19 cellular contexts compared by ENCODE assay signal in genomic region chr3:58230876-58231552, GRCh38. TPM values are rescaled to one million over a fixed set of nuclear protein-coding genes. Genes with fewer than 3 reads are reported as not detected.
DNase-seq lines count a peak whose midpoint lies in the region; ATAC-seq, FAIRE-seq and TF ChIP-seq lines count a peak whose summit lies in the region.
"Had no signal": no experiment of that assay in that cellular context is flagged by ENCODE, and none has a peak within 500 bp of the region (broad histone marks: within the 10 kb centered on the region; RNA-seq: fewer than 3 reads in every experiment).

No MANE protein-coding gene starts in this region.

- intact Hi-C loops in pancreas (cut with DNase I) = no loop called here
- intact Hi-C loops in Calu3 (cut with micrococcal nuclease; ENCODE audit: unreplicated experiment) = no loop called here

- 0% methylated on average over 1 of the region's 1 CpG for WGBS in mesenchymal stem cell
- WGBS in upper lobe of left lung, 2 donors = 0 to 13% methylated on average over 1 of the region's 1 CpG
- WGBS in pancreas, 2 donors = 19 to 48% methylated on average over 1 of the region's 1 CpG

- no peak overlapping the region for H3K23ac ChIP-seq in mesenchymal stem cell (ENCODE audit: low read length in 2 of 2)

- H3K36me3 ChIP-seq in BLaER1 = no peaks in the 10 kb centered on the region
- no peaks in the 10 kb centered on the region for H3K36me3 ChIP-seq in mesenchymal stem cell (ENCODE audit: control insufficient read depth in 1 of 2, insufficient read depth in 2 of 2, low read depth in 1 of 2, low read length in 2 of 2)
- no peaks in the 10 kb centered on the region for H3K36me3 ChIP-seq in upper lobe of left lung
- H3K36me3 ChIP-seq in pancreas = no peaks in the 10 kb centered on the region

- H2BK5ac ChIP-seq in mesenchymal stem cell (ENCODE audit: low read depth, low read length, poor library complexity, severe bottlenecking) = no peak overlapping the region

- peaks cover 26% of the 10 kb centered on the region for H3K4me1 Mint-ChIP-seq in brain
- H3K4me1 Mint-ChIP-seq in memory B cell = peaks cover 33% of the 10 kb centered on the region
- H3K4me1 Mint-ChIP-seq in Calu3 (ENCODE audit: low read depth, unreplicated experiment) = peaks cover 8% of the 10 kb centered on the region
- H3K4me1 Mint-ChIP-seq: CD4-positive, alpha-beta memory T cell had no signal

- H2BK12ac ChIP-seq in mesenchymal stem cell (ENCODE audit: low read length in 2 of 2) = no peak overlapping the region

- H3K4me2 ChIP-seq in BLaER1 (peak overlapping the region; percentile 37), mesenchymal stem cell (ENCODE audit: low read length, poor library complexity, severe bottlenecking) (no peak overlapping the region)
- H3K4me2 ChIP-seq: A549 had no signal

- H2AFZ ChIP-seq in mesenchymal stem cell (ENCODE audit: low read depth, low read length) = no peak overlapping the region
- H2AFZ ChIP-seq: GM23248 had no signal

- TF ChIP-seq EP300 in upper lobe of left lung (IDR thresholded peaks at IDR 0.05) = no peak

- H4K20me1 ChIP-seq in BLaER1 = no peaks in the 10 kb centered on the region

- no peaks in the 10 kb centered on the region for H3K9me3 ChIP-seq in BLaER1
- no peaks in the 10 kb centered on the region for H3K9me3 ChIP-seq in mesenchymal stem cell (ENCODE audit: control insufficient read depth, low read length)
- H3K9me3 ChIP-seq in upper lobe of left lung = no peaks in the 10 kb centered on the region
- H3K9me3 ChIP-seq in pancreas = no peaks in the 10 kb centered on the region
- H3K9me3 ChIP-seq: A549 had no signal

- no peak for TF ChIP-seq CTCF in brain (conservative IDR thresholded peaks at IDR 0.05)
- TF ChIP-seq CTCF in upper lobe of left lung (IDR thresholded peaks at IDR 0.05) = no peak
- TF ChIP-seq CTCF in pancreas (IDR thresholded peaks at IDR 0.05) = no peak
- no peak for TF ChIP-seq CTCF in Calu3 (IDR thresholded peaks at IDR 0.05; ENCODE audit: unreplicated experiment)

- H3K4ac ChIP-seq in mesenchymal stem cell (ENCODE audit: low read depth in 1 of 2, low read length in 2 of 2) = no peak overlapping the region

- no peak overlapping the region for H3K14ac ChIP-seq in mesenchymal stem cell (ENCODE audit: low read length in 2 of 2)

- no peaks in the 10 kb centered on the region for H3K36me3 Mint-ChIP-seq in brain
- no peaks in the 10 kb centered on the region for H3K36me3 Mint-ChIP-seq in memory B cell
- no peaks in the 10 kb centered on the region for H3K36me3 Mint-ChIP-seq in Calu3 (ENCODE audit: insufficient read depth, unreplicated experiment)
- H3K36me3 Mint-ChIP-seq: CD4-positive, alpha-beta memory T cell; IgD-negative memory B cell had no signal

- H4K91ac ChIP-seq in mesenchymal stem cell (ENCODE audit: low read length) = no peak overlapping the region

- no peak overlapping the region for H3K9ac ChIP-seq in BLaER1
- H3K9ac ChIP-seq in mesenchymal stem cell (ENCODE audit: low read length) = no peak overlapping the region
- H3K9ac ChIP-seq: GM23248 had no signal

- H3K27me3 Mint-ChIP-seq in brain (peaks cover 21% of the 10 kb centered on the region), memory B cell (no peaks in the 10 kb centered on the region), Calu3 (ENCODE audit: unreplicated experiment) (peaks cover 22% of the 10 kb centered on the region)

- no peak overlapping the region for H3K18ac ChIP-seq in mesenchymal stem cell (ENCODE audit: low read depth in 1 of 2, low read length in 2 of 2)

- FAIRE-seq in pancreas (lab: Jason Lieb, UNC) = no peak
- FAIRE-seq: A549, D721Med, H54 had no signal

- no TSS peak for BruUV-seq in Calu3 (replicated peaks; lab: Mats Ljungman, UMichigan)

- no peak overlapping the region for H2AK5ac ChIP-seq in mesenchymal stem cell (ENCODE audit: low read length, severe bottlenecking)

- peaks cover 0 to 4% (median 0%) of the 10 kb centered on the region in 5 experiments for H3K9me3 Mint-ChIP-seq in brain
- no peaks in the 10 kb centered on the region for H3K9me3 Mint-ChIP-seq in memory B cell
- H3K9me3 Mint-ChIP-seq in Calu3 (ENCODE audit: low read depth, unreplicated experiment) = no peaks in the 10 kb centered on the region
- H3K9me3 Mint-ChIP-seq: CD4-positive, alpha-beta memory T cell had no signal

- ATAC-seq in memory B cell (ENCODE audit: low read depth) (no peak), upper lobe of left lung (ENCODE audit: low FRiP score in 2 of 2) (no peak), pancreas (no peak)
- ATAC-seq: A549, HCT116 had no signal

- no peak overlapping the region for H3K4me3 ChIP-seq in BLaER1
- no peak overlapping the region for H3K4me3 ChIP-seq in mesenchymal stem cell (ENCODE audit: insufficient read depth in 1 of 2, low read depth in 1 of 2, low read length in 2 of 2)
- no peak overlapping the region for H3K4me3 ChIP-seq in upper lobe of left lung
- no peak overlapping the region for H3K4me3 ChIP-seq in pancreas
- H3K4me3 ChIP-seq: A549, GM23248 had no signal

- DNase-seq in DMS 273 treated with DMSO at 0.1 percent for 48 hours (lab: John Stamatoyannopoulos, UW) = peak; percentile 22
- no peak for DNase-seq in memory B cell (ENCODE audit: low spot score in 2 of 2)
- DNase-seq in mesenchymal stem cell = no peak
- DNase-seq in upper lobe of left lung = no peak
- no peak for DNase-seq in pancreas
- no peak for DNase-seq in Calu3
- DNase-seq: CD4-positive, alpha-beta memory T cell; DMS53; GF-D8; GM23248; KG1 had no signal

- H3K27ac ChIP-seq in BLaER1 = no peak overlapping the region
- no peak overlapping the region for H3K27ac ChIP-seq in mesenchymal stem cell (ENCODE audit: low read length, poor library complexity, severe bottlenecking)
- H3K27ac ChIP-seq in upper lobe of left lung = no peak overlapping the region
- H3K27ac ChIP-seq in pancreas = no peak overlapping the region
- H3K27ac ChIP-seq: A549, C4-2B, GM23248 had no signal

- CTCF ChIA-PET in Calu3 (lab: Charles Lee) = interaction anchor here (0.7 kb wide), 2 partner anchors 11 to 220 kb away, joined by 3 to 4 read pairs; no protein-coding TSS in a partner anchor

- H2BK120ac ChIP-seq in mesenchymal stem cell (ENCODE audit: low read depth, low read length) = no peak overlapping the region

- no peak overlapping the region for H2BK15ac ChIP-seq in mesenchymal stem cell (ENCODE audit: low read depth, poor library complexity, severe bottlenecking)

- H3K27ac Mint-ChIP-seq in brain = peak overlapping the region in 4 of 5 experiments; percentile 6 to 95 (median 48)
- peak overlapping the region; percentile 80 for H3K27ac Mint-ChIP-seq in memory B cell
- no peak overlapping the region for H3K27ac Mint-ChIP-seq in Calu3 (ENCODE audit: unreplicated experiment)
- H3K27ac Mint-ChIP-seq: CD4-positive, alpha-beta memory T cell had no signal

- H3K4me1 ChIP-seq in BLaER1 (peaks cover 15% of the 10 kb centered on the region), mesenchymal stem cell (ENCODE audit: control insufficient read depth, insufficient read depth, low read depth, low read length) (no peaks in the 10 kb centered on the region), upper lobe of left lung (no peaks in the 10 kb centered on the region), pancreas (no peaks in the 10 kb centered on the region)

- TF ChIP-seq POLR2A in upper lobe of left lung (IDR thresholded peaks at IDR 0.05) = no peak

- H4K8ac ChIP-seq in mesenchymal stem cell (ENCODE audit: low read length) = no peak overlapping the region

- H3K4me3 Mint-ChIP-seq in brain = peak overlapping the region in 3 of 5 experiments; percentile 35 to 68 (median 35)
- no peak overlapping the region for H3K4me3 Mint-ChIP-seq in memory B cell
- no peak overlapping the region for H3K4me3 Mint-ChIP-seq in Calu3 (ENCODE audit: low read depth, unreplicated experiment)
- H3K4me3 Mint-ChIP-seq: CD4-positive, alpha-beta memory T cell had no signal

- no peaks in the 10 kb centered on the region for H3K79me1 ChIP-seq in mesenchymal stem cell (replicated peaks; ENCODE audit: low read length, poor library complexity, severe bottlenecking)

- H3K27me3 ChIP-seq in BLaER1 (no peaks in the 10 kb centered on the region), mesenchymal stem cell (ENCODE audit: control insufficient read depth in 1 of 2, insufficient read depth in 1 of 2, low read length in 2 of 2) (peaks cover 14 to 15% of the 10 kb centered on the region in 2 experiments), upper lobe of left lung (no peaks in the 10 kb centered on the region), pancreas (no peaks in the 10 kb centered on the region)

RNA-seq across cellular contexts. Expression of gene ABHD6, which starts 6.6 kb away (rescaled TPM):
- polyA plus RNA-seq in brain (ENCODE audit: insufficient read depth, low read depth, low replicate concordance) (19.4 TPM), pancreas (1 to 10 TPM; 2.1 to 5.5 TPM)
- polyA plus RNA-seq in mesenchymal stem cell (2013, experiment 1 of 2) = 6.8 TPM
- 6.5 TPM for polyA plus RNA-seq in mesenchymal stem cell (2013, experiment 2 of 2)
- total RNA-seq in upper lobe of left lung (10 to 100 TPM in 5 of 6 donors, 1 to 10 TPM in 1; 9.7 to 54.7 (median 16.9) TPM), pancreas (1 to 10 TPM in 4 of 6 donors, under 1 TPM in 2; 0.69 to 4.6 (median 2.0) TPM), Calu3 (2022) (4.9 and 5.7 TPM in 2 replicates)

RNA-seq across cellular contexts. Expression of gene DNASE1L3, which starts 20.2 kb away (rescaled TPM):
- polyA plus RNA-seq in brain (ENCODE audit: insufficient read depth, low read depth, low replicate concordance) = 0.80 TPM
- polyA plus RNA-seq in mesenchymal stem cell (2013, experiment 1 of 2) = not detected
- not detected for polyA plus RNA-seq in mesenchymal stem cell (2013, experiment 2 of 2)
- total RNA-seq in upper lobe of left lung = 10 to 100 TPM in 1 of 6 donors, 1 to 10 TPM in 2, under 1 TPM in 2, not detected in 1; 0.59 to 35.6 (median 3.3) TPM
- under 1 TPM in 4 of 6 donors, not detected in 2; 0.20 to 0.37 (median 0.28) TPM for total RNA-seq in pancreas
- under 1 TPM; 0.38 to 0.49 TPM for polyA plus RNA-seq in pancreas
- not detected in 2 replicates for total RNA-seq in Calu3 (2022)
- total RNA-seq: CD4-positive, alpha-beta memory T cell; GM23248 had no signal
- polyA plus RNA-seq: CD4-positive, alpha-beta memory T cell; GM23248 had no signal

Comparison
In these comparisons a context has a peak if more than half of its experiments do, and no peak if none do; other contexts are left out.
1. H3K4me3 Mint-ChIP-seq: peak in brain (3 of 5); none in memory B cell (single experiment) and Calu3 (single experiment).